In the genomic region with DNA sequence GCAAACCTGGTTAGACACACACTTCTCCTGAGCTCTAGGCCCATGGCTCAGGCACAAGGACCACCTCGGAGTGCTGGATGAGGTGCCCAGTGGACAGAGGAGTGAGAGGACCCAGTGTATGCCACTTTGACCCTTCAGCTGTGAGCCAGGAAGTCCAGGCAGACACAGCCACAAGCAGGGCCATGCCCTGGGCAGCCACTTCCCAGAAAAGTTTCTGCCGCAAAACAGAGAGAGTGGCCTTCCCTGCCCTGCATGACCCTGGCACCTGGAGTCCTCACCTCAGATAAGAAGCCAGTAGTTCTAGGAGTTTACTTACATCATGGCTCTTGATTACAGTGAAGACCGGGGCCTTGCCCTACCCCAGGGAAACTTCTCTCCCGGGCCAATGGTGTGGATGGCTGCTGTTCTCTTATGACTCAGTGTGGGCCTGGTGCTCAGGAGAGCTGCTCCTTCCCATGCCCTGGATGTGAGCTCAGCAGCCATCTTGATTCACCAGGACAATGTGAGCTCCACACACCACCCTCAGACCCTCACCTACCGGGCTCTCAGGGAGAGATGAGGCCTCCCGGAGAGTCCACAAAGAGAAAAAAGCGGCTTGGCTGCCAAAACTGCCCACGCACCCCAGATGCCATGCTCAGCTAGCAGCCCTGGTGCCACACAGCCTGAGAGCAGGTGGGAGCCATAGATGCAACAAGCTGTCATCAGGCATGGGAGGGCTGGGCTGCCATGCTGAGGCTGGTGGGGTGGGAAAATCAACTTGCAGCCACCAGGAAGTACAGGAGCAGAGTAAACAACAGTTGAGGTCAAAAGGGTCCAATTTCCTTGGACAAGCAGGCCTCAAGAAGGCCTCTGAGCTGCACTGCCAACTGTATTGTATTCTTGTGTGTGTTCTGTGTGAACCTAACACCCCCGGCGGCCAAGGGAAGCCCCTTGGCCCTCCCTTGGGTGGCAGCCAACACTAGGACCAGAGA, we compare ENCODE assay signal across 15 cellular contexts. TPM values are rescaled to one million over a fixed set of nuclear protein-coding genes. Genes with fewer than 3 reads are reported as not detected.
DNase-seq lines count a peak whose midpoint lies in the region; FAIRE-seq and TF ChIP-seq lines count a peak whose summit lies in the region.
"Had no signal": no experiment of that assay in that cellular context is flagged by ENCODE, and none has a peak within 500 bp of the region (broad histone marks: within the 10 kb centered on the region; RNA-seq: fewer than 3 reads in every experiment).

No MANE protein-coding gene starts in this region.

- intact Hi-C loops in ascending aorta (cut with DNase I): loop anchor here (1.0 to 10.0 kb wide), 2 partner anchors 116 to 317 kb away; no protein-coding TSS in a partner anchor
- intact Hi-C loops in kidney (cut with DNase I): loop anchor here (10.0 kb wide), 1 partner anchor 117 kb away; no protein-coding TSS in a partner anchor

- H3K27me3 ChIP-seq in ascending aorta (no peaks in the 10 kb centered on the region), small intestine (ENCODE audit: control insufficient read depth in 2 of 2, insufficient read depth in 2 of 2, low read length in 2 of 2) (no peaks in the 10 kb centered on the region)
- H3K27me3 ChIP-seq: adrenal gland, neutrophil had no signal

- DNase-seq in HFFc6: no peak
- DNase-seq in ascending aorta (ENCODE audit: low spot score in 2 of 2): peak in 1 of 2 donors; percentile 61
- peak; percentile 69 for DNase-seq in kidney
- DNase-seq in small intestine: peak; percentile 90
- no peak for DNase-seq in stimulated activated CD4-positive, alpha-beta T cell treated with anti-CD3 and anti-CD28 coated beads, Interleukin-1b, Interleukin-23, amount 100 ng/mL, for 48 hours
- DNase-seq in NCI-H446 treated with DMSO at 0.1 percent for 48 hours (lab: John Stamatoyannopoulos, UW): no peak
- DNase-seq in DMS79 (lab: John Stamatoyannopoulos, UW): no peak
- no peak for DNase-seq in cerebellar nuclear complex (lab: John Stamatoyannopoulos, UW)
- DNase-seq: activated CD8-positive, alpha-beta memory T cell treated with anti-CD3 and anti-CD28 coated beads, Interleukin-2, amount 50 U/mL, for 4 hours; H9; NCI-H2081 treated with DMSO at 0.1 percent for 48 hours; stimulated activated naive CD4-positive, alpha-beta T cell treated with Interleukin-2 at 50 U/mL for 16 hours had no signal

- H3K36me3 ChIP-seq in ascending aorta (no peaks in the 10 kb centered on the region), kidney (ENCODE audit: control insufficient read depth in 1 of 2, insufficient read depth in 2 of 2, low read length in 2 of 2) (no peaks in the 10 kb centered on the region), small intestine (ENCODE audit: control insufficient read depth in 2 of 2, insufficient read depth in 2 of 2, low read length in 2 of 2) (no peaks in the 10 kb centered on the region)
- H3K36me3 ChIP-seq: adrenal gland, neutrophil had no signal

- TF ChIP-seq CTCF in HFFc6 (IDR thresholded peaks at IDR 0.05): no peak
- TF ChIP-seq CTCF in ascending aorta (IDR thresholded peaks at IDR 0.05): no peak
- no peak for TF ChIP-seq CTCF in kidney (IDR thresholded peaks at IDR 0.05; ENCODE audit: borderline replicate concordance, extremely low read depth, insufficient read depth)

- H3K27ac Mint-ChIP-seq in HFFc6: peak overlapping the region; percentile 70
- H3K27ac Mint-ChIP-seq: H9 had no signal

- no peaks in the 10 kb centered on the region for H3K36me3 Mint-ChIP-seq in HFFc6 (ENCODE audit: low read depth)

- H3K4me1 Mint-ChIP-seq in HFFc6 (ENCODE audit: low read depth): peaks cover 65% of the 10 kb centered on the region

- peak overlapping the region; percentile 0 to 32 for H3K27ac ChIP-seq in ascending aorta
- peak overlapping the region; percentile 9 to 60 for H3K27ac ChIP-seq in kidney (ENCODE audit: low read depth in 2 of 2, low read length in 2 of 2)
- peak overlapping the region; percentile 84 to 98 for H3K27ac ChIP-seq in small intestine (ENCODE audit: low read depth in 1 of 2, low read length in 1 of 2)

- WGBS in small intestine, 3 donors: 43 to 60% (median 54%) methylated on average over 10 of the region's 10 CpGs

- FAIRE-seq in kidney (lab: Jason Lieb, UNC) (no peak), small intestine (lab: Jason Lieb, UNC) (no peak)

- no peak overlapping the region for H3K4me3 ChIP-seq in ascending aorta
- no peak overlapping the region for H3K4me3 ChIP-seq in kidney (ENCODE audit: low read length in 2 of 2)
- no peak overlapping the region for H3K4me3 ChIP-seq in small intestine (ENCODE audit: low read depth in 1 of 2, low read length in 2 of 2)
- H3K4me3 ChIP-seq: adrenal gland had no signal

- H3K27me3 Mint-ChIP-seq in HFFc6 (ENCODE audit: insufficient read depth): peaks cover 1% of the 10 kb centered on the region

- no peaks in the 10 kb centered on the region for H3K9me3 ChIP-seq in ascending aorta
- no peaks in the 10 kb centered on the region for H3K9me3 ChIP-seq in kidney (ENCODE audit: control insufficient read depth in 1 of 2, low read length in 2 of 2)
- H3K9me3 ChIP-seq in small intestine (ENCODE audit: control insufficient read depth, low read depth): no peaks in the 10 kb centered on the region
- H3K9me3 ChIP-seq: adrenal gland, neutrophil had no signal

- no peak overlapping the region for H3K4me3 Mint-ChIP-seq in HFFc6
- H3K4me3 Mint-ChIP-seq: H9 had no signal

- H3K4me1 ChIP-seq in ascending aorta: peaks cover 8 to 16% of the 10 kb centered on the region in 2 donors
- H3K4me1 ChIP-seq in kidney (ENCODE audit: control insufficient read depth in 1 of 2, insufficient read depth in 1 of 2, low read depth in 1 of 2, low read length in 2 of 2): peaks cover 12 to 19% of the 10 kb centered on the region in 2 donors
- peaks cover 17 to 21% of the 10 kb centered on the region in 2 donors for H3K4me1 ChIP-seq in small intestine (ENCODE audit: control insufficient read depth in 2 of 2, insufficient read depth in 1 of 2, low read depth in 1 of 2, low read length in 1 of 2)

- H3K9ac ChIP-seq in kidney (ENCODE audit: low read length in 2 of 2): no peak overlapping the region

- no peaks in the 10 kb centered on the region for H3K9me3 Mint-ChIP-seq in HFFc6
- H3K9me3 Mint-ChIP-seq: H9 had no signal

RNA-seq across cellular contexts. Expression of a gene that starts 11.7 kb away (rescaled TPM):
- 10 to 100 TPM in 5 of 6 experiments, 1 to 10 TPM in 1; 9.8 to 19.7 (median 17.3) TPM for total RNA-seq in HFFc6 (2021; fragmentation: NEBNext Ultra II Directional; extraction: Animal tissue kit (Norgen Biotek cat#: 25700))
- total RNA-seq in ascending aorta (57.7 TPM), kidney (55.6 TPM)
- polyA plus RNA-seq in kidney (ENCODE audit: insufficient read depth, low read depth, low replicate concordance) (20.5 TPM), small intestine (10 to 100 TPM; 51.7 to 64.1 (median 54.0) TPM)

RNA-seq across cellular contexts. Expression of a gene that starts 41.1 kb away (rescaled TPM):
- total RNA-seq in HFFc6 (2021; fragmentation: NEBNext Ultra II Directional; extraction: Animal tissue kit (Norgen Biotek cat#: 25700)): not detected
- total RNA-seq in ascending aorta: not detected
- not detected for total RNA-seq in kidney
- polyA plus RNA-seq in kidney (ENCODE audit: insufficient read depth, low read depth, low replicate concordance): not detected
- not detected for polyA plus RNA-seq in small intestine
- total RNA-seq: adrenal gland, epithelial cell of proximal tubule, H9 had no signal
- polyA plus RNA-seq: adrenal gland had no signal

RNA-seq across cellular contexts. Expression of a gene that starts 54.5 kb away (rescaled TPM):
- 10 to 100 TPM; 11.6 to 27.7 (median 12.8) TPM for total RNA-seq in HFFc6 (2021; fragmentation: NEBNext Ultra II Directional; extraction: Animal tissue kit (Norgen Biotek cat#: 25700))
- 29.4 TPM for total RNA-seq in ascending aorta
- 36.4 TPM for total RNA-seq in kidney
- 12.6 TPM for polyA plus RNA-seq in kidney (ENCODE audit: insufficient read depth, low read depth, low replicate concordance)
- polyA plus RNA-seq in small intestine: 10 to 100 TPM in 2 of 3 donors, 1 to 10 TPM in 1; 6.8 to 11.2 (median 10.7) TPM

Comparison
In these comparisons a context has a peak if more than half of its experiments do, and no peak if none do; other contexts are left out.
1. DNase-seq: peak in kidney (single experiment) and small intestine (single experiment); none in HFFc6 (single experiment), stimulated activated CD4-positive, alpha-beta T cell treated with anti-CD3 and anti-CD28 coated beads, Interleukin-1b, Interleukin-23, amount 100 ng/mL, for 48 hours (single experiment), NCI-H446 treated with DMSO at 0.1 percent for 48 hours (single experiment), DMS79 (single experiment) and cerebellar nuclear complex (0 of 2).
2. H3K27ac ChIP-seq: peak in every context shown above with its lines; median percentile 91 in small intestine; 34 in kidney; 16 in ascending aorta.